8 cellular contexts compared by ENCODE assay signal in genomic region chr4:141075553-141075952, GRCh38. TPM values are rescaled to one million over a fixed set of nuclear protein-coding genes. Genes with fewer than 3 reads are reported as not detected.
"Had no signal": no experiment of that assay in that cellular context is flagged by ENCODE, and none has a peak within 500 bp of the region (broad histone marks: within the 10 kb centered on the region; RNA-seq: fewer than 3 reads in every experiment).

No MANE protein-coding gene starts in this region.

- FAIRE-seq: H1, H54, HTR-8/SVneo had no signal

- H2AFZ ChIP-seq: GM23338 had no signal

- H3K9me3 Mint-ChIP-seq: GM23338, H9 had no signal

- DNase-seq: H9, HCEC 1CT, KBM-7 had no signal

- ATAC-seq: GM23338 had no signal

- H3K27ac Mint-ChIP-seq: GM23338, H9 had no signal

- H3K4me3 ChIP-seq: GM23338 had no signal

- H3K4me2 ChIP-seq: GM23338 had no signal

- H3K4me3 Mint-ChIP-seq: GM23338, H9 had no signal

RNA-seq across cellular contexts. Expression of gene RNF150, which starts 57.7 kb away (rescaled TPM):
- total RNA-seq: HT-29 had no signal
